ENCODE assay signal across 24 cellular contexts in the genomic region with DNA sequence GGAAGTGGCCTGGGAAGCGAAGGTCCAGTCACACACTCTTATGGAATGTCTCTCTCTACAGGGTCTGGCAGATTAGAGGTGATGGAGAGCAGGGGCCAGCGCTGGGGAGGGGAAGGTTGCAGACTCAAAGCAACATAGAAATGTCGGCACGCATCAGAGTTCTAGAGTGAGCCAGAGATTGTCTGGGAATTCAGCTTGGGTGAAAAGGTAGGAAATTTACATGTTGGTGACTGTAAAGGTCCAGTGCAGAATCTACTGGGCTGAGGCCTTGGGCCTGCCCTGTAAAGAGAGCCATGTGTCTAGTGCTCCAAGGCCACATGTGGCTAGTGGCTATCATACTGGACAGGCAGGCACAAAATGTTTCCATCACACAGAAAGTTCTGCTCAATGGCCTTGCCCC.
DNase-seq lines count a peak whose midpoint lies in the region; ATAC-seq, FAIRE-seq and TF ChIP-seq lines count a peak whose summit lies in the region.
"Had no signal": no experiment of that assay in that cellular context is flagged by ENCODE, and none has a peak within 500 bp of the region (broad histone marks: within the 10 kb centered on the region; RNA-seq: fewer than 3 reads in every experiment).

No MANE protein-coding gene starts in this region.

- no peaks in the 10 kb centered on the region for H4K20me1 ChIP-seq in HepG2 (ENCODE audit: insufficient read depth, low read length)
- H4K20me1 ChIP-seq: BLaER1 had no signal

- no peaks in the 10 kb centered on the region for H3K79me2 ChIP-seq in HepG2 (ENCODE audit: insufficient read depth, low read length)

- POLR2A ChIA-PET in HepG2 (lab: Yijun Ruan, JAX) = interaction anchor here (1.2 to 6.1 kb wide), 5 partner anchors 8 to 83 kb away, joined by 3 to 55 read pairs (median 12); no protein-coding TSS in a partner anchor

- TF ChIP-seq CTCF in HepG2 (CRISPR knock-in tag; IDR thresholded peaks at IDR 0.05) (no peak), right lobe of liver (IDR thresholded peaks at IDR 0.05) (no peak), esophagus muscularis mucosa (IDR thresholded peaks at IDR 0.05) (no peak)

- TF ChIP-seq RAD21 in HepG2 (CRISPR knock-in tag; IDR thresholded peaks at IDR 0.05) = no peak

- H3K36me3 ChIP-seq in HepG2 (replicated peaks in 1 of 2; ENCODE audit: control insufficient read depth in 1 of 2, insufficient read depth in 2 of 2, low read length in 2 of 2) = no peaks in the 10 kb centered on the region
- H3K36me3 ChIP-seq in right lobe of liver = no peaks in the 10 kb centered on the region
- H3K36me3 ChIP-seq in esophagus muscularis mucosa = no peaks in the 10 kb centered on the region
- H3K36me3 ChIP-seq in mucosa of rectum (ENCODE audit: control insufficient read depth in 2 of 2, insufficient read depth in 2 of 2, low read length in 2 of 2) = no peaks in the 10 kb centered on the region
- H3K36me3 ChIP-seq: BLaER1 had no signal

- CTCF ChIA-PET in HepG2 (lab: Yijun Ruan, JAX; ENCODE audit: low intra/inter-chr PET ratio, low total read pairs) = no interaction called here

- H3K4me3 ChIP-seq in HepG2 (replicated peaks in 1 of 3; ENCODE audit: insufficient read depth in 1 of 3, low read depth in 2 of 3, low read length in 3 of 3) (no peak overlapping the region), right lobe of liver (no peak overlapping the region), esophagus muscularis mucosa (no peak overlapping the region), mucosa of rectum (ENCODE audit: low read length in 2 of 2) (no peak overlapping the region)
- H3K4me3 ChIP-seq: BLaER1, GM12878, GM23248 had no signal

- no TSS peak for BruUV-seq in HepG2 (replicated peaks; lab: Mats Ljungman, UMichigan)

- no peak overlapping the region for H3K4me2 ChIP-seq in HepG2 (ENCODE audit: low read depth, low read length)
- H3K4me2 ChIP-seq: BLaER1 had no signal

- 95% methylated on average over 4 of the region's 4 CpGs for WGBS in HepG2 (ENCODE audit: low lambda C conversion rate)
- WGBS in right lobe of liver (ENCODE audit: insufficient coverage, low coverage, low lambda C conversion rate, missing lambda C conversion rate) = 90% methylated on average over 2 of the region's 4 CpGs
- WGBS in esophagus muscularis mucosa = 86% methylated on average over 4 of the region's 4 CpGs

- ATAC-seq in HepG2 (no peak), right lobe of liver (no peak), HG02588 (IDR thresholded peaks at IDR 0.05; ENCODE audit: unreplicated experiment) (no peak)
- ATAC-seq: CD8-positive, alpha-beta T cell; GM12878; HCT116 had no signal

- FAIRE-seq in HepG2 (lab: Jason Lieb, UNC) = no peak
- FAIRE-seq: A204.1, D721Med, GM12878, GM19239 had no signal

- intact Hi-C loops in HepG2 (cut with micrococcal nuclease; ENCODE audit: unreplicated experiment) = no loop called here
- intact Hi-C loops in right lobe of liver (cut with DNase I) = no loop called here
- intact Hi-C loops in esophagus muscularis mucosa (cut with DNase I) = no loop called here
- intact Hi-C loops in head of caudate nucleus (cut with DNase I) = no loop called here

- DNase-seq in HepG2 (ENCODE audit: low spot score) (no peak), right lobe of liver (no peak), esophagus muscularis mucosa (ENCODE audit: extremely low spot score) (peak; percentile 85), head of caudate nucleus (no peak), superior temporal gyrus (ENCODE audit: extremely low spot score) (no peak), MV-4-11 (lab: John Stamatoyannopoulos, UW) (no peak)
- DNase-seq: CD4-positive, CD25-positive, alpha-beta regulatory T cell; CD8-positive, alpha-beta T cell; DMS 273 treated with DMSO at 0.1 percent for 48 hours; DMS79; EL; GDM1; GM23248; H9 had no signal

- TF ChIP-seq POLR2A in HepG2 (IDR thresholded peaks at IDR 0.05; ENCODE audit: insufficient read depth in 1 of 2, low read depth in 2 of 2, low read length in 2 of 2) = no peak
- TF ChIP-seq POLR2A in right lobe of liver (IDR thresholded peaks at IDR 0.05) = no peak
- no peak for TF ChIP-seq POLR2A in esophagus muscularis mucosa (IDR thresholded peaks at IDR 0.05; ENCODE audit: low read depth)

- in situ Hi-C loops in HepG2 (cut with HindIII; ENCODE audit: extremely low pct_ligation_motif_present, low pct_unique_long_range_greater_than_20kb) = no loop called here

- H3K27ac ChIP-seq in HepG2 (ENCODE audit: extremely low read length, insufficient read depth, low read length) (no peak overlapping the region), right lobe of liver (no peak overlapping the region), esophagus muscularis mucosa (replicated peaks in 1 of 4) (no peak overlapping the region), mucosa of rectum (ENCODE audit: low read depth in 2 of 2, low read length in 2 of 2) (peak overlapping the region; percentile 71 to 86)
- H3K27ac ChIP-seq: 22Rv1, BLaER1, C4-2B, GM23248 had no signal

- no peak overlapping the region for H2AFZ ChIP-seq in HepG2 (ENCODE audit: low read length)
- H2AFZ ChIP-seq: GM23248 had no signal

- H3K9ac ChIP-seq in HepG2 (ENCODE audit: insufficient read depth, low read depth, low read length) (no peak overlapping the region), mucosa of rectum (ENCODE audit: low read depth in 1 of 2, low read length in 2 of 2) (peak overlapping the region in 1 of 2 donors; percentile 47)
- H3K9ac ChIP-seq: BLaER1, GM23248 had no signal

- H3K27me3 ChIP-seq in HepG2 (ENCODE audit: control insufficient read depth in 1 of 2, insufficient read depth in 2 of 2, low read length in 2 of 2) = no peaks in the 10 kb centered on the region
- H3K27me3 ChIP-seq in right lobe of liver = no peaks in the 10 kb centered on the region
- H3K27me3 ChIP-seq in esophagus muscularis mucosa = peaks cover 0 to 30% (median 0%) of the 10 kb centered on the region in 4 donors
- H3K27me3 ChIP-seq in mucosa of rectum (ENCODE audit: control insufficient read depth in 2 of 2, insufficient read depth in 2 of 2, low read length in 2 of 2) = no peaks in the 10 kb centered on the region
- H3K27me3 ChIP-seq: BLaER1 had no signal

- TF ChIP-seq EP300 in HepG2 (IDR thresholded peaks at IDR 0.05; ENCODE audit: low read depth in 2 of 2, low read length in 2 of 2) (no peak), HepG2 (CRISPR knock-in tag; IDR thresholded peaks at IDR 0.05; ENCODE audit: borderline replicate concordance) (no peak), esophagus muscularis mucosa (IDR thresholded peaks at IDR 0.05) (no peak)

- H3K4me1 ChIP-seq in HepG2 (ENCODE audit: insufficient read depth, low read length) (peaks cover 76% of the 10 kb centered on the region), right lobe of liver (peaks cover 0 to 18% (median 9%) of the 10 kb centered on the region in 4 donors), esophagus muscularis mucosa (no peaks in the 10 kb centered on the region), mucosa of rectum (ENCODE audit: control insufficient read depth in 2 of 2, insufficient read depth in 2 of 2, low read length in 2 of 2) (peaks cover 7 to 29% of the 10 kb centered on the region in 2 donors)

- H3K9me3 ChIP-seq in HepG2 (ENCODE audit: low read length) (no peaks in the 10 kb centered on the region), right lobe of liver (no peaks in the 10 kb centered on the region), esophagus muscularis mucosa (no peaks in the 10 kb centered on the region), mucosa of rectum (ENCODE audit: control insufficient read depth in 2 of 2, low read length in 2 of 2) (no peaks in the 10 kb centered on the region)
- H3K9me3 ChIP-seq: BLaER1 had no signal

TF ChIP-seq in HepG2, 621 proteins besides CTCF, POLR2A, EP300 and RAD21 (continues in another document):
- TF ChIP-seq, protein P1, sequence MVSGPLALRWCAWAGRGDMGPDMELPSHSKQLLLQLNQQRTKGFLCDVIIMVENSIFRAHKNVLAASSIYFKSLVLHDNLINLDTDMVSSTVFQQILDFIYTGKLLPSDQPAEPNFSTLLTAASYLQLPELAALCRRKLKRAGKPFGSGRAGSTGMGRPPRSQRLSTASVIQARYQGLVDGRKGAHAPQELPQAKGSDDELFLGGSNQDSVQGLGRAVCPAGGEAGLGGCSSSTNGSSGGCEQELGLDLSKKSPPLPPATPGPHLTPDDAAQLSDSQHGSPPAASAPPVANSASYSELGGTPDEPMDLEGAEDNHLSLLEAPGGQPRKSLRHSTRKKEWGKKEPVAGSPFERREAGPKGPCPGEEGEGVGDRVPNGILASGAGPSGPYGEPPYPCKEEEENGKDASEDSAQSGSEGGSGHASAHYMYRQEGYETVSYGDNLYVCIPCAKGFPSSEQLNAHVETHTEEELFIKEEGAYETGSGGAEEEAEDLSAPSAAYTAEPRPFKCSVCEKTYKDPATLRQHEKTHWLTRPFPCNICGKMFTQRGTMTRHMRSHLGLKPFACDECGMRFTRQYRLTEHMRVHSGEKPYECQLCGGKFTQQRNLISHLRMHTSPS (CRISPR knock-in tag; IDR thresholded peaks at IDR 0.05; ENCODE audit: low read depth) = no peak
- TF ChIP-seq JARID2 (CRISPR knock-in tag; IDR thresholded peaks at IDR 0.05; ENCODE audit: insufficient replicate concordance) = no peak
- 0 out of 2 replicates have a peak, but pooled peaks have one; percentile 17 for TF ChIP-seq NCOA2 (CRISPR knock-in tag; IDR thresholded peaks at IDR 0.05)
- TF ChIP-seq, protein P2, sequence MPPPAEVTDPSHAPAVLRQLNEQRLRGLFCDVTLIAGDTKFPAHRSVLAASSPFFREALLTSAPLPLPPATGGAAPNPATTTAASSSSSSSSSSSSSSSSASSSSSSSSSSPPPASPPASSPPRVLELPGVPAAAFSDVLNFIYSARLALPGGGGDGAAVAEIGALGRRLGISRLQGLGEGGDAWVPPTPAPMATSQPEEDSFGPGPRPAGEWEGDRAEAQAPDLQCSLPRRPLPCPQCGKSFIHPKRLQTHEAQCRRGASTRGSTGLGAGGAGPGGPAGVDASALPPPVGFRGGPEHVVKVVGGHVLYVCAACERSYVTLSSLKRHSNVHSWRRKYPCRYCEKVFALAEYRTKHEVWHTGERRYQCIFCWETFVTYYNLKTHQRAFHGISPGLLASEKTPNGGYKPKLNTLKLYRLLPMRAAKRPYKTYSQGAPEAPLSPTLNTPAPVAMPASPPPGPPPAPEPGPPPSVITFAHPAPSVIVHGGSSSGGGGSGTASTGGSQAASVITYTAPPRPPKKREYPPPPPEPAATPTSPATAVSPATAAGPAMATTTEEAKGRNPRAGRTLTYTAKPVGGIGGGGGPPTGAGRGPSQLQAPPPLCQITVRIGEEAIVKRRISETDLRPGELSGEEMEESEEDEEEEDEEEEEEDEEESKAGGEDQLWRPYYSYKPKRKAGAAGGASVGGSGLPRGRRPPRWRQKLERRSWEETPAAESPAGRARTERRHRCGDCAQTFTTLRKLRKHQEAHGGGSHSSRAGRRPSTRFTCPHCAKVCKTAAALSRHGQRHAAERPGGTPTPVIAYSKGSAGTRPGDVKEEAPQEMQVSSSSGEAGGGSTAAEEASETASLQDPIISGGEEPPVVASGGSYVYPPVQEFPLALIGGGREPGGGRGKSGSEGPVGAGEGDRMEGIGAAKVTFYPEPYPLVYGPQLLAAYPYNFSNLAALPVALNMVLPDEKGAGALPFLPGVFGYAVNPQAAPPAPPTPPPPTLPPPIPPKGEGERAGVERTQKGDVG (CRISPR knock-in tag; IDR thresholded peaks at IDR 0.05; ENCODE audit: borderline replicate concordance) = no peak
- TF ChIP-seq ZC3H13 (CRISPR knock-in tag; IDR thresholded peaks at IDR 0.05) = no peak
- peak; percentile 51; the same call in 1 of the 2 replicates for TF ChIP-seq ZFX (CRISPR knock-in tag; IDR thresholded peaks at IDR 0.05; ENCODE audit: low read depth)

Comparison
In these comparisons a context has a peak if more than half of its experiments do, and no peak if none do; other contexts are left out.
1. H3K27ac ChIP-seq: peak in mucosa of rectum (2 of 2); none in HepG2 (single experiment), right lobe of liver (0 of 3) and esophagus muscularis mucosa (0 of 4).